Comparison of ENCODE assay signal across 29 cellular contexts in genomic region chr15:94963953-94964352, GRCh38.
"Had no signal": no experiment of that assay in that cellular context is flagged by ENCODE, and none has a peak within 500 bp of the region (broad histone marks: within the 10 kb centered on the region; RNA-seq: fewer than 3 reads in every experiment).

No MANE protein-coding gene starts in this region.

- H3K36me3 ChIP-seq: stomach, suprapubic skin, thoracic aorta, thyroid gland, tibial artery, tibial nerve, transverse colon, upper lobe of left lung, upper lobe of right lung, uterus, vagina had no signal

- H3K36me3 Mint-ChIP-seq: stimulated activated effector memory CD8-positive, alpha-beta T cell treated with anti-CD3 and anti-CD28 coated beads, Interleukin-12 subunit alpha, Interleukin-12 subunit beta, amount 100 ng/mL, for 72 hours; stimulated activated memory B cell treated with anti-CD40 and anti-IgM and Interleukin-4, amounts not matched to agents 10 μg/mL and 1 μg/mL and 100 μg/mL, for 72 hours; stimulated activated naive B cell treated with anti-CD40 and anti-IgM and Interleukin-4, amounts not matched to agents 10 μg/mL and 1 μg/mL and 100 μg/mL, for 72 hours; type B pancreatic cell had no signal

- H3K27me3 ChIP-seq: stomach, suprapubic skin, testis, thyroid gland, tibial artery, tibial nerve, transverse colon, upper lobe of left lung, upper lobe of right lung, uterus, vagina had no signal

- FAIRE-seq: urothelium cell line had no signal

- ATAC-seq: stimulated activated effector memory CD8-positive, alpha-beta T cell treated with anti-CD3 and anti-CD28 coated beads, Interleukin-12 subunit alpha, Interleukin-12 subunit beta, amount 100 ng/mL, for 72 hours; stimulated activated memory B cell treated with anti-CD40 and anti-IgM and Interleukin-4, amounts not matched to agents 10 μg/mL and 1 μg/mL and 100 μg/mL, for 72 hours; stimulated activated naive B cell treated with anti-CD40 and anti-IgM and Interleukin-4, amounts not matched to agents 10 μg/mL and 1 μg/mL and 100 μg/mL, for 72 hours; stimulated activated naive CD8-positive, alpha-beta T cell treated with anti-CD3 and anti-CD28 coated beads, Interleukin-15, amount 100 ng/mL, for 72 hours; stimulated activated naive CD8-positive, alpha-beta T cell treated with anti-CD3 and anti-CD28 coated beads, Interleukin-15, Interleukin-2, amounts not matched to agents 100 U/mL and 50 U/mL, for 24 hours; upper lobe of right lung had no signal

- H3K27me3 Mint-ChIP-seq: stimulated activated memory B cell treated with anti-CD40 and anti-IgM and Interleukin-4, amounts not matched to agents 10 μg/mL and 1 μg/mL and 100 μg/mL, for 72 hours; stimulated activated naive B cell treated with anti-CD40 and anti-IgM and Interleukin-4, amounts not matched to agents 10 μg/mL and 1 μg/mL and 100 μg/mL, for 72 hours; stimulated activated naive CD8-positive, alpha-beta T cell treated with anti-CD3 and anti-CD28 coated beads, Interleukin-15, amount 100 ng/mL, for 72 hours; stimulated activated naive CD8-positive, alpha-beta T cell treated with anti-CD3 and anti-CD28 coated beads, Interleukin-15, Interleukin-2, amounts not matched to agents 100 ng/mL and 50 ng/mL, for 24 hours; type B pancreatic cell had no signal

- DNase-seq: stimulated activated CD4-positive, alpha-beta T cell treated with anti-CD3 and anti-CD28 coated beads, Interleukin-2, amount 100 ng/mL, for 48 hours; stimulated activated CD4-positive, alpha-beta T cell treated with anti-CD3 and anti-CD28 coated beads, Interleukin-4, amount 100 ng/mL, for 1 hour; stimulated activated CD4-positive, alpha-beta T cell treated with anti-CD3 and anti-CD28 coated beads, Interleukin-4, amount 100 ng/mL, for 24 hours; stimulated activated CD4-positive, alpha-beta T cell treated with anti-CD3 and anti-CD28 coated beads, Interleukin-4, amount 100 ng/mL, for 4 hours; stimulated activated CD8-positive, alpha-beta memory T cell treated with anti-CD3 and anti-CD28 coated beads, Interleukin-4, amount 100 ng/mL, for 48 hours; stimulated activated naive B cell treated with anti-CD40 and anti-IgM and Interleukin-4, amounts not matched to agents 10 μg/mL and 1 μg/mL and 100 μg/mL, for 72 hours; stimulated activated naive CD4-positive, alpha-beta T cell; stimulated activated naive CD4-positive, alpha-beta T cell treated with Interleukin-2 at 50 U/mL for 16 hours; stimulated activated naive CD8-positive, alpha-beta T cell treated with anti-CD3 and anti-CD28 coated beads, Interleukin-15, amount 100 ng/mL, for 72 hours; stimulated activated naive CD8-positive, alpha-beta T cell treated with anti-CD3 and anti-CD28 coated beads, Interleukin-15, Interleukin-2, amounts not matched to agents 100 U/mL and 50 U/mL, for 24 hours; stomach; substantia nigra; testis; thyroid gland; tibial artery; transverse colon; trophoblast cell; upper lobe of right lung; uterus had no signal

- H3K4me1 Mint-ChIP-seq: stimulated activated effector memory CD8-positive, alpha-beta T cell treated with anti-CD3 and anti-CD28 coated beads, Interleukin-12 subunit alpha, Interleukin-12 subunit beta, amount 100 ng/mL, for 72 hours; stimulated activated memory B cell treated with anti-CD40 and anti-IgM and Interleukin-4, amounts not matched to agents 10 μg/mL and 1 μg/mL and 100 μg/mL, for 72 hours; stimulated activated naive B cell treated with anti-CD40 and anti-IgM and Interleukin-4, amounts not matched to agents 10 μg/mL and 1 μg/mL and 100 μg/mL, for 72 hours; stimulated activated naive CD8-positive, alpha-beta T cell treated with anti-CD3 and anti-CD28 coated beads, Interleukin-15, amount 100 ng/mL, for 72 hours had no signal

- H3K4me1 ChIP-seq: stomach, suprapubic skin, testis, transverse colon, upper lobe of left lung, upper lobe of right lung, uterus, vagina had no signal

- H3K4me3 Mint-ChIP-seq: stimulated activated effector memory CD8-positive, alpha-beta T cell treated with anti-CD3 and anti-CD28 coated beads, Interleukin-12 subunit alpha, Interleukin-12 subunit beta, amount 100 ng/mL, for 72 hours; stimulated activated memory B cell treated with anti-CD40 and anti-IgM and Interleukin-4, amounts not matched to agents 10 μg/mL and 1 μg/mL and 100 μg/mL, for 72 hours; stimulated activated naive B cell treated with anti-CD40 and anti-IgM and Interleukin-4, amounts not matched to agents 10 μg/mL and 1 μg/mL and 100 μg/mL, for 72 hours; stimulated activated naive CD8-positive, alpha-beta T cell treated with anti-CD3 and anti-CD28 coated beads, Interleukin-15, amount 100 ng/mL, for 72 hours; stimulated activated naive CD8-positive, alpha-beta T cell treated with anti-CD3 and anti-CD28 coated beads, Interleukin-15, Interleukin-2, amounts not matched to agents 100 ng/mL and 50 ng/mL, for 24 hours; type B pancreatic cell had no signal

- H3K27ac ChIP-seq: suprapubic skin, testis, thoracic aorta, thyroid gland, tibial artery, transverse colon, upper lobe of left lung, upper lobe of right lung, vagina had no signal

- H3K4me3 ChIP-seq: stomach, suprapubic skin, testis, thoracic aorta, thyroid gland, tibial artery, tibial nerve, transverse colon, upper lobe of left lung, upper lobe of right lung, uterus, vagina had no signal

- H3K27ac Mint-ChIP-seq: stimulated activated effector memory CD8-positive, alpha-beta T cell treated with anti-CD3 and anti-CD28 coated beads, Interleukin-12 subunit alpha, Interleukin-12 subunit beta, amount 100 ng/mL, for 72 hours; stimulated activated memory B cell treated with anti-CD40 and anti-IgM and Interleukin-4, amounts not matched to agents 10 μg/mL and 1 μg/mL and 100 μg/mL, for 72 hours; stimulated activated naive B cell treated with anti-CD40 and anti-IgM and Interleukin-4, amounts not matched to agents 10 μg/mL and 1 μg/mL and 100 μg/mL, for 72 hours; stimulated activated naive CD8-positive, alpha-beta T cell treated with anti-CD3 and anti-CD28 coated beads, Interleukin-15, amount 100 ng/mL, for 72 hours; stimulated activated naive CD8-positive, alpha-beta T cell treated with anti-CD3 and anti-CD28 coated beads, Interleukin-15, Interleukin-2, amounts not matched to agents 100 ng/mL and 50 ng/mL, for 24 hours; type B pancreatic cell had no signal

- H3K9me3 ChIP-seq: testis, thoracic aorta, thyroid gland, upper lobe of right lung, vagina had no signal
